Comparison of ENCODE assay signal across 17 cellular contexts in genomic region chr15:78292219-78292618, GRCh38. TPM values are rescaled to one million over a fixed set of nuclear protein-coding genes. Genes with fewer than 3 reads are reported as not detected.
DNase-seq lines count a peak whose midpoint lies in the region; TF ChIP-seq lines count a peak whose summit lies in the region.
"Had no signal": no experiment of that assay in that cellular context is flagged by ENCODE, and none has a peak within 500 bp of the region (broad histone marks: within the 10 kb centered on the region; RNA-seq: fewer than 3 reads in every experiment).

No MANE protein-coding gene starts in this region.

- H3K9me3 Mint-ChIP-seq in activated T-helper 1 cell treated with anti-CD3 and anti-CD28 coated beads, Interleukin-12 subunit alpha, Interleukin-12 subunit beta, Interleukin-2, Interleukin-4 antibody, amounts not matched to agents 30 ng/mL and 10 ng/mL and 1 ng/mL, durations not matched to agents 14 hours and 24 hours and 36 hours = no peaks in the 10 kb centered on the region
- H3K9me3 Mint-ChIP-seq: CD4-positive, alpha-beta T cell; GM23338; H9 had no signal

- H3K4me1 Mint-ChIP-seq in activated T-helper 1 cell treated with anti-CD3 and anti-CD28 coated beads, Interleukin-12 subunit alpha, Interleukin-12 subunit beta, Interleukin-2, Interleukin-4 antibody, amounts not matched to agents 30 ng/mL and 10 ng/mL and 1 ng/mL, durations not matched to agents 14 hours and 24 hours and 36 hours (ENCODE audit: low read depth) = no peaks in the 10 kb centered on the region
- H3K4me1 Mint-ChIP-seq: GM23338, H9 had no signal

- H3K4me2 ChIP-seq in PC-9 (no peak overlapping the region), hepatocyte (no peak overlapping the region), smooth muscle cell (no peak overlapping the region)
- H3K4me2 ChIP-seq: BLaER1 treated with 17β-estradiol and CSF1 and Interleukin-3, amounts not matched to agents 10 nM and 100 nM; GM23338 had no signal

- H3K27ac ChIP-seq in 22Rv1 (peak overlapping the region; percentile 93), PC-9 (peak overlapping the region; percentile 34), hepatocyte (peak overlapping the region; percentile 29), smooth muscle cell (ENCODE audit: low read depth) (peak overlapping the region; percentile 61)
- H3K27ac ChIP-seq: BLaER1 treated with 17β-estradiol and CSF1 and Interleukin-3, amounts not matched to agents 10 nM and 100 nM had no signal

- POLR2A ChIA-PET in PC-9 (lab: Charles Lee; ENCODE audit: unreplicated experiment) = no interaction called here

- H3K4me1 ChIP-seq in PC-9 (replicated peaks; ENCODE audit: insufficient read depth) (peaks cover 20% of the 10 kb centered on the region), hepatocyte (ENCODE audit: insufficient read depth) (peaks cover 9% of the 10 kb centered on the region), smooth muscle cell (ENCODE audit: low read depth) (no peaks in the 10 kb centered on the region)

- H3K4me3 ChIP-seq in PC-9 (no peak overlapping the region), hepatocyte (no peak overlapping the region), smooth muscle cell (no peak overlapping the region)
- H3K4me3 ChIP-seq: BLaER1 treated with 17β-estradiol and CSF1 and Interleukin-3, amounts not matched to agents 10 nM and 100 nM; GM23338 had no signal

- no TSS peak for BruUV-seq in PC-9 (replicated peaks; lab: Mats Ljungman, UMichigan)

- no peaks in the 10 kb centered on the region for H3K27me3 Mint-ChIP-seq in activated T-helper 1 cell treated with anti-CD3 and anti-CD28 coated beads, Interleukin-12 subunit alpha, Interleukin-12 subunit beta, Interleukin-2, Interleukin-4 antibody, amounts not matched to agents 30 ng/mL and 10 ng/mL and 1 ng/mL, durations not matched to agents 14 hours and 24 hours and 36 hours (ENCODE audit: insufficient read depth)
- H3K27me3 Mint-ChIP-seq: CD4-positive, alpha-beta T cell had no signal

- H3K4me3 Mint-ChIP-seq in activated T-helper 1 cell treated with anti-CD3 and anti-CD28 coated beads, Interleukin-12 subunit alpha, Interleukin-12 subunit beta, Interleukin-2, Interleukin-4 antibody, amounts not matched to agents 30 ng/mL and 10 ng/mL and 1 ng/mL, durations not matched to agents 14 hours and 24 hours and 36 hours = no peak overlapping the region
- H3K4me3 Mint-ChIP-seq: CD4-positive, alpha-beta T cell; GM23338; H9 had no signal

- H4K20me1 ChIP-seq in PC-9 (ENCODE audit: insufficient read depth) (no peaks in the 10 kb centered on the region), hepatocyte (ENCODE audit: insufficient read depth, poor library complexity, severe bottlenecking) (no peaks in the 10 kb centered on the region), smooth muscle cell (ENCODE audit: low read depth) (no peaks in the 10 kb centered on the region)

- 96% methylated on average over 1 of the region's 1 CpG for WGBS in hepatocyte (ENCODE audit: low lambda C conversion rate, missing lambda C conversion rate)
- 100% methylated on average over 1 of the region's 1 CpG for WGBS in smooth muscle cell (ENCODE audit: low lambda C conversion rate)

- H3K79me2 ChIP-seq in PC-9 (ENCODE audit: low read depth) (peaks cover 9% of the 10 kb centered on the region), hepatocyte (peaks cover 20% of the 10 kb centered on the region), smooth muscle cell (ENCODE audit: low read depth) (peaks cover 14% of the 10 kb centered on the region)

- DNase-seq in PC-9 (no peak), hepatocyte (ENCODE audit: low spot score) (no peak), smooth muscle cell (lab: John Stamatoyannopoulos, UW; ENCODE audit: unreplicated experiment) (no peak), NCI-H128 (lab: John Stamatoyannopoulos, UW; ENCODE audit: unreplicated experiment) (no peak), GM03348 (ENCODE audit: low spot score) (no peak)
- DNase-seq in activated T-helper 1 cell treated with anti-CD3 and anti-CD28 coated beads, Interleukin-12 subunit alpha, Interleukin-12 subunit beta, Interleukin-2, Interleukin-4 antibody, amounts not matched to agents 30 ng/mL and 10 ng/mL and 1 ng/mL, durations not matched to agents 14 hours and 24 hours and 36 hours (ENCODE audit: low spot score) = no peak
- DNase-seq: ACHN; CD4-positive, alpha-beta T cell; DMS 273 treated with DMSO at 0.1 percent for 48 hours; DMS79; H9 had no signal

- CTCF ChIA-PET in PC-9 (lab: Charles Lee) = no interaction called here

- H3K36me3 ChIP-seq in PC-9 (ENCODE audit: low read depth) (peaks cover 31% of the 10 kb centered on the region; the same call in 1 of the 2 replicates), hepatocyte (replicated peaks; ENCODE audit: insufficient read depth, low read depth) (no peaks in the 10 kb centered on the region), smooth muscle cell (ENCODE audit: low read depth) (no peaks in the 10 kb centered on the region)

- no peaks in the 10 kb centered on the region for H3K27me3 ChIP-seq in PC-9 (ENCODE audit: insufficient read depth, low read depth)
- no peaks in the 10 kb centered on the region for H3K27me3 ChIP-seq in hepatocyte
- no peaks in the 10 kb centered on the region for H3K27me3 ChIP-seq in smooth muscle cell (ENCODE audit: low read depth)
- H3K27me3 ChIP-seq: BLaER1 treated with 17β-estradiol and CSF1 and Interleukin-3, amounts not matched to agents 10 nM and 100 nM had no signal

- intact Hi-C loops in PC-9 (cut with micrococcal nuclease; ENCODE audit: unreplicated experiment) = no loop called here
- intact Hi-C loops in activated T-helper 1 cell treated with anti-CD3 and anti-CD28 coated beads, Interleukin-12 subunit alpha, Interleukin-12 subunit beta, Interleukin-2, Interleukin-4 antibody, amounts not matched to agents 30 ng/mL and 10 ng/mL and 1 ng/mL, durations not matched to agents 14 hours and 24 hours and 36 hours (cut with micrococcal nuclease) = no loop called here

- H3K9me2 ChIP-seq in PC-9 (ENCODE audit: insufficient read depth) (no peaks in the 10 kb centered on the region), hepatocyte (replicated peaks; ENCODE audit: insufficient read depth) (no peaks in the 10 kb centered on the region)

- H2AFZ ChIP-seq in PC-9 (no peak overlapping the region), hepatocyte (no peak overlapping the region), smooth muscle cell (ENCODE audit: low read depth) (no peak overlapping the region)
- H2AFZ ChIP-seq: GM23338 had no signal

- peaks cover 17% of the 10 kb centered on the region for H3K36me3 Mint-ChIP-seq in activated T-helper 1 cell treated with anti-CD3 and anti-CD28 coated beads, Interleukin-12 subunit alpha, Interleukin-12 subunit beta, Interleukin-2, Interleukin-4 antibody, amounts not matched to agents 30 ng/mL and 10 ng/mL and 1 ng/mL, durations not matched to agents 14 hours and 24 hours and 36 hours (ENCODE audit: low read depth)

- TF ChIP-seq CTCF in 22Rv1 (IDR thresholded peaks at IDR 0.05) (no peak), PC-9 (conservative IDR thresholded peaks at IDR 0.05) (no peak), hepatocyte (IDR thresholded peaks at IDR 0.05; ENCODE audit: poor library complexity) (no peak), smooth muscle cell (IDR thresholded peaks at IDR 0.05; ENCODE audit: borderline replicate concordance, insufficient read depth, poor library complexity, severe bottlenecking) (no peak)

- H3K9me3 ChIP-seq in PC-9 (ENCODE audit: insufficient read depth, low read depth) (no peaks in the 10 kb centered on the region), hepatocyte (ENCODE audit: low read depth) (no peaks in the 10 kb centered on the region), smooth muscle cell (replicated peaks; ENCODE audit: low read depth) (no peaks in the 10 kb centered on the region)
- H3K9me3 ChIP-seq: BLaER1 treated with 17β-estradiol and CSF1 and Interleukin-3, amounts not matched to agents 10 nM and 100 nM had no signal

- no peak overlapping the region for H3K9ac ChIP-seq in smooth muscle cell (ENCODE audit: low read depth)
- H3K9ac ChIP-seq: BLaER1 treated with 17β-estradiol and CSF1 and Interleukin-3, amounts not matched to agents 10 nM and 100 nM had no signal

- H3F3A ChIP-seq in PC-9 (ENCODE audit: insufficient read depth, low read depth) (peaks cover 22% of the 10 kb centered on the region), smooth muscle cell (ENCODE audit: low read depth) (no peaks in the 10 kb centered on the region)

- no peak overlapping the region for H3K27ac Mint-ChIP-seq in activated T-helper 1 cell treated with anti-CD3 and anti-CD28 coated beads, Interleukin-12 subunit alpha, Interleukin-12 subunit beta, Interleukin-2, Interleukin-4 antibody, amounts not matched to agents 30 ng/mL and 10 ng/mL and 1 ng/mL, durations not matched to agents 14 hours and 24 hours and 36 hours
- H3K27ac Mint-ChIP-seq: CD4-positive, alpha-beta T cell; GM23338; H9 had no signal

RNA-seq across cellular contexts. Expression of gene SKIC8, which starts 7.2 kb away (rescaled TPM):
- 44.5 and 47.7 TPM in 2 replicates for total RNA-seq in PC-9 (2021)
- total RNA-seq in hepatocyte = 60.6 and 69.5 TPM in 2 replicates
- polyA plus RNA-seq in hepatocyte = 64.9 and 70.2 TPM in 2 replicates
- total RNA-seq in smooth muscle cell = 63.6 and 67.4 TPM in 2 replicates
- polyA plus RNA-seq in smooth muscle cell = 64.5 and 72.9 TPM in 2 replicates
- 54.3 and 57.3 TPM in 2 replicates for total RNA-seq in activated T-helper 1 cell treated with anti-CD3 and anti-CD28 coated beads, Interleukin-12 subunit alpha, Interleukin-12 subunit beta, Interleukin-2, Interleukin-4 antibody, amounts not matched to agents 30 ng/mL and 10 ng/mL and 1 ng/mL, durations not matched to agents 14 hours and 24 hours and 36 hours

RNA-seq across cellular contexts. Expression of gene DNAJA4, which starts 27.9 kb away (rescaled TPM):
- 0.33 and 0.35 TPM in 2 replicates for total RNA-seq in PC-9 (2021)
- total RNA-seq in hepatocyte = 3.2 and 3.6 TPM in 2 replicates
- polyA plus RNA-seq in hepatocyte = 2.8 and 4.0 TPM in 2 replicates
- 2.7 and 3.2 TPM in 2 replicates for total RNA-seq in smooth muscle cell
- polyA plus RNA-seq in smooth muscle cell = 4.0 and 5.8 TPM in 2 replicates
- 68.4 and 70.8 TPM in 2 replicates for total RNA-seq in activated T-helper 1 cell treated with anti-CD3 and anti-CD28 coated beads, Interleukin-12 subunit alpha, Interleukin-12 subunit beta, Interleukin-2, Interleukin-4 antibody, amounts not matched to agents 30 ng/mL and 10 ng/mL and 1 ng/mL, durations not matched to agents 14 hours and 24 hours and 36 hours
- total RNA-seq: A172, G401 had no signal

RNA-seq across cellular contexts. Expression of gene CRABP1, which starts 47.9 kb away (rescaled TPM):
- total RNA-seq in PC-9 (2021) = not detected in 2 replicates
- total RNA-seq in hepatocyte = 132 and 140 TPM in 2 replicates
- polyA plus RNA-seq in hepatocyte = 153 and 179 TPM in 2 replicates
- 1.2 and 12.9 TPM in 2 replicates for total RNA-seq in smooth muscle cell
- 1.8 and 8.8 TPM in 2 replicates for polyA plus RNA-seq in smooth muscle cell
- total RNA-seq in activated T-helper 1 cell treated with anti-CD3 and anti-CD28 coated beads, Interleukin-12 subunit alpha, Interleukin-12 subunit beta, Interleukin-2, Interleukin-4 antibody, amounts not matched to agents 30 ng/mL and 10 ng/mL and 1 ng/mL, durations not matched to agents 14 hours and 24 hours and 36 hours = not detected in 2 replicates
- total RNA-seq: A172; Calu3; CD4-positive, alpha-beta T cell; G401 had no signal

RNA-seq across cellular contexts. Expression of gene ACSBG1, which starts 57.9 kb away (rescaled TPM):
- total RNA-seq in PC-9 (2021) = 0.48 and 1.2 TPM in 2 replicates
- total RNA-seq in hepatocyte = 0.08 and 0.93 TPM in 2 replicates
- polyA plus RNA-seq in hepatocyte = 0.10 and 0.47 TPM in 2 replicates
- under 0.01 TPM in 1 of 2 replicates, not detected in the other for total RNA-seq in smooth muscle cell
- polyA plus RNA-seq in smooth muscle cell = 0.22 TPM in 1 of 2 replicates, not detected in the other
- total RNA-seq in activated T-helper 1 cell treated with anti-CD3 and anti-CD28 coated beads, Interleukin-12 subunit alpha, Interleukin-12 subunit beta, Interleukin-2, Interleukin-4 antibody, amounts not matched to agents 30 ng/mL and 10 ng/mL and 1 ng/mL, durations not matched to agents 14 hours and 24 hours and 36 hours = 0.15 and 0.52 TPM in 2 replicates
- total RNA-seq: A172 had no signal

Comparison
In these comparisons a context has a peak if more than half of its experiments do, and no peak if none do; other contexts are left out.
1. H3K27ac ChIP-seq: peak in every context shown above with its lines; median percentile 93 in 22Rv1; 61 in smooth muscle cell; 34 in PC-9; 29 in hepatocyte.
2. RNA of gene DNAJA4, which starts 27.9 kb away (total RNA-seq): 68.4 to 70.8 TPM in activated T-helper 1 cell treated with anti-CD3 and anti-CD28 coated beads, Interleukin-12 subunit alpha, Interleukin-12 subunit beta, Interleukin-2, Interleukin-4 antibody, amounts not matched to agents 30 ng/mL and 10 ng/mL and 1 ng/mL, durations not matched to agents 14 hours and 24 hours and 36 hours; 3.2 to 3.6 TPM in hepatocyte, 2.7 to 3.2 TPM in smooth muscle cell and 0.33 to 0.35 TPM in PC-9; every median in the first group is over 10 times any median in the second.